Comparison of ENCODE assay signal across 13 cellular contexts in genomic region chr2:85761512-85761944, GRCh38.
"Had no signal": no experiment of that assay in that cellular context is flagged by ENCODE, and none has a peak within 500 bp of the region (broad histone marks: within the 10 kb centered on the region; RNA-seq: fewer than 3 reads in every experiment).

No MANE protein-coding gene starts in this region.

- ATAC-seq: activated CD8-positive, alpha-beta memory T cell treated with anti-CD3 and anti-CD28 coated beads, Interleukin-2, amount 10 ng/mL, durations not matched to agents 7 days and 5 days; left colon; stimulated activated naive B cell treated with anti-CD40 and anti-IgM and Interleukin-4, amounts not matched to agents 10 μg/mL and 1 μg/mL and 100 μg/mL, for 72 hours had no signal

- DNase-seq: activated CD4-positive, alpha-beta T cell treated with anti-CD3 and anti-CD28 coated beads, Interleukin-2, amount 50 U/mL, for 1 hour; activated CD8-positive, alpha-beta memory T cell treated with anti-CD3 and anti-CD28 coated beads, Interleukin-2, amount 10 ng/mL, durations not matched to agents 7 days and 5 days; activated effector memory CD4-positive, alpha-beta T cell treated with anti-CD3 and anti-CD28 coated beads, Interleukin-2, amount 50 U/mL, for 16 hours; activated T-cell treated with anti-CD3 and anti-CD28 coated beads, Interleukin-2, amount 50 U/mL, for 24 hours; amygdala; dorsolateral prefrontal cortex; foreskin fibroblast; left colon; mesendoderm; stimulated activated CD4-positive, alpha-beta T cell treated with anti-CD3 and anti-CD28 coated beads, Interleukin-2, amount 100 ng/mL, for 24 hours; stimulated activated naive B cell treated with anti-CD40 and anti-IgM and Interleukin-4, amounts not matched to agents 10 μg/mL and 1 μg/mL and 100 μg/mL, for 72 hours had no signal

- H3K27me3 ChIP-seq: esophagus muscularis mucosa had no signal

- FAIRE-seq: endometrium had no signal

- H3K9me3 ChIP-seq: esophagus muscularis mucosa had no signal

- H3K4me3 ChIP-seq: dorsolateral prefrontal cortex had no signal
